22 cellular contexts compared by ENCODE assay signal in genomic region chr1:230431517-230431916, GRCh38. TPM values are rescaled to one million over a fixed set of nuclear protein-coding genes. Genes with fewer than 3 reads are reported as not detected.
DNase-seq lines count a peak whose midpoint lies in the region; ATAC-seq and TF ChIP-seq lines count a peak whose summit lies in the region.
"Had no signal": no experiment of that assay in that cellular context is flagged by ENCODE, and none has a peak within 500 bp of the region (broad histone marks: within the 10 kb centered on the region; RNA-seq: fewer than 3 reads in every experiment).

No MANE protein-coding gene starts in this region.

- peaks cover 0 to 18% (median 17%) of the 10 kb centered on the region in 11 experiments; a peak in 18 of 22 replicates for H3K27me3 ChIP-seq in BLaER1 treated with 17β-estradiol and CSF1 and Interleukin-3, amounts not matched to agents 10 nM and 100 nM
- peaks cover 12% of the 10 kb centered on the region for H3K27me3 ChIP-seq in mammary epithelial cell (ENCODE audit: insufficient read depth, low read length)
- H3K27me3 ChIP-seq: BE2C had no signal

- no peaks in the 10 kb centered on the region for H3K36me3 ChIP-seq in BLaER1 treated with 17β-estradiol and CSF1 and Interleukin-3, amounts not matched to agents 10 nM and 100 nM
- no peaks in the 10 kb centered on the region for H3K36me3 ChIP-seq in mammary epithelial cell (ENCODE audit: insufficient read depth, low read length)
- H3K36me3 ChIP-seq: BE2C had no signal

- H3K4me1 ChIP-seq in BLaER1 treated with 17β-estradiol and CSF1 and Interleukin-3, amounts not matched to agents 10 nM and 100 nM: peaks cover 0 to 80% (median 32%) of the 10 kb centered on the region in 10 experiments; a peak in 17 of 20 replicates
- no peaks in the 10 kb centered on the region for H3K4me1 ChIP-seq in mammary epithelial cell (ENCODE audit: insufficient read depth, low read length)
- H3K4me1 ChIP-seq: Caco-2 had no signal

- dilution Hi-C loops in mammary epithelial cell (cut with HindIII; ENCODE audit: low sequenced_read_pairs): no loop called here

- H2AFZ ChIP-seq in mammary epithelial cell (ENCODE audit: low read depth, low read length): no peak overlapping the region

- H3K9ac ChIP-seq in BLaER1 treated with 17β-estradiol and CSF1 and Interleukin-3, amounts not matched to agents 10 nM and 100 nM: peak overlapping the region in 2 of 11 experiments; percentile 25 to 43; a peak in 3 of 22 replicates
- no peak overlapping the region for H3K9ac ChIP-seq in mammary epithelial cell (ENCODE audit: insufficient read depth, low read length)

- intact Hi-C loops in mammary epithelial cell (cut with micrococcal nuclease): no loop called here

- H3K4me2 ChIP-seq in BLaER1 treated with 17β-estradiol and CSF1 and Interleukin-3, amounts not matched to agents 10 nM and 100 nM: peak overlapping the region in 8 of 11 experiments; percentile 40 to 98 (median 72); a peak in 13 of 22 replicates
- no peak overlapping the region for H3K4me2 ChIP-seq in mammary epithelial cell (ENCODE audit: insufficient read depth, low read depth, low read length)

- no peaks in the 10 kb centered on the region for H3K9me3 ChIP-seq in BLaER1 treated with 17β-estradiol and CSF1 and Interleukin-3, amounts not matched to agents 10 nM and 100 nM (replicated peaks in 1 of 11)
- no peaks in the 10 kb centered on the region for H3K9me3 ChIP-seq in mammary epithelial cell (replicated peaks; ENCODE audit: insufficient read depth, low read length)
- H3K9me3 ChIP-seq: BE2C, Caco-2 had no signal

- H3K4me3 ChIP-seq in BLaER1 treated with 17β-estradiol and CSF1 and Interleukin-3, amounts not matched to agents 10 nM and 100 nM: no peak overlapping the region
- H3K4me3 ChIP-seq in mammary epithelial cell (replicated peaks in 1 of 3; ENCODE audit: insufficient read depth in 1 of 3, low read depth in 2 of 3, low read length in 3 of 3): no peak overlapping the region
- H3K4me3 ChIP-seq: GM12878 had no signal

- no peak for ATAC-seq in HG03280 (IDR thresholded peaks at IDR 0.05; ENCODE audit: unreplicated experiment)
- ATAC-seq: GM12878, HCT116, HepG2 had no signal

- no peaks in the 10 kb centered on the region for H4K20me1 ChIP-seq in BLaER1 treated with 17β-estradiol and CSF1 and Interleukin-3, amounts not matched to agents 10 nM and 100 nM
- H4K20me1 ChIP-seq in mammary epithelial cell (ENCODE audit: insufficient read depth, low read length): no peaks in the 10 kb centered on the region

- 0% methylated on average over 2 of the region's 3 CpGs for WGBS in mammary epithelial cell (ENCODE audit: low coverage, missing lambda C conversion rate)

- peak overlapping the region in 7 of 11 experiments; percentile 39 to 77 (median 71); a peak in 11 of 22 replicates for H3K27ac ChIP-seq in BLaER1 treated with 17β-estradiol and CSF1 and Interleukin-3, amounts not matched to agents 10 nM and 100 nM
- no peak overlapping the region for H3K27ac ChIP-seq in mammary epithelial cell (ENCODE audit: insufficient read depth, low read depth, low read length)
- H3K27ac ChIP-seq: C4-2B had no signal

- in situ Hi-C loops in mammary epithelial cell (cut with MboI; ENCODE audit: low sequenced_read_pairs in 2 of 2): no loop called here

- TF ChIP-seq CTCF in mammary epithelial cell (conservative IDR thresholded peaks at IDR 0.05 in 1 of 2, IDR thresholded peaks at IDR 0.05 in 1 of 2; ENCODE audit: extremely low read depth in 1 of 2, insufficient read depth in 1 of 2, low read depth in 1 of 2, low read length in 2 of 2) (no peak), GM20000 (IDR thresholded peaks at IDR 0.05; ENCODE audit: extremely low read depth, missing control alignments) (no peak)

- no TSS peak for BruUV-seq in mammary epithelial cell (replicated peaks; lab: Mats Ljungman, UMichigan)

- H3K79me2 ChIP-seq in mammary epithelial cell (ENCODE audit: insufficient read depth, low read length): no peaks in the 10 kb centered on the region

- CTCF ChIA-PET in mammary epithelial cell (lab: Charles Lee; ENCODE audit: low non-redundant PET): no interaction called here

- DNase-seq in mammary epithelial cell: peak; percentile 13
- peak; percentile 6 for DNase-seq in glomerular visceral epithelial cell (ENCODE audit: extremely low spot score)
- DNase-seq in renal cortical epithelial cell (ENCODE audit: low read depth): peak; percentile 17
- DNase-seq in GM20000 (ENCODE audit: low spot score): no peak
- no peak for DNase-seq in NCI-H2107 treated with DMSO at 0.1 percent for 48 hours (lab: John Stamatoyannopoulos, UW; ENCODE audit: unreplicated experiment)
- DNase-seq: ACHN; BE2C; Caco-2; CD4-positive, alpha-beta T cell; DMS153; DMS79 treated with DMSO at 0.1 percent for 48 hours; GOT3; H7; HFFc6; KBM-7 had no signal

RNA-seq across cellular contexts. Expression of gene PGBD5, which starts 5.4 kb away (rescaled TPM):
- total RNA-seq in mammary epithelial cell: under 1 TPM in 1 of 2 donors, not detected in 1; 0.67 TPM
- not detected for polyA plus RNA-seq in mammary epithelial cell
- polyA minus RNA-seq in mammary epithelial cell: not detected
- 19.7 and 54.5 TPM in 2 replicates for total RNA-seq in renal cortical epithelial cell
- total RNA-seq: CD4-positive, alpha-beta T cell had no signal
- polyA plus RNA-seq: GM12878, IgD-negative memory B cell had no signal

Comparison
In these comparisons a context has a peak if more than half of its experiments do, and no peak if none do; other contexts are left out.
1. DNase-seq: peak in mammary epithelial cell (single experiment), glomerular visceral epithelial cell (single experiment) and renal cortical epithelial cell (single experiment); none in GM20000 (single experiment) and NCI-H2107 treated with DMSO at 0.1 percent for 48 hours (single experiment).
2. RNA of gene PGBD5, which starts 5.4 kb away (total RNA-seq): 19.7 to 54.5 TPM in renal cortical epithelial cell; 0.67 TPM in mammary epithelial cell; every median in the first group is over 10 times any median in the second.